40 cellular contexts compared by ENCODE assay signal in the genomic region with DNA sequence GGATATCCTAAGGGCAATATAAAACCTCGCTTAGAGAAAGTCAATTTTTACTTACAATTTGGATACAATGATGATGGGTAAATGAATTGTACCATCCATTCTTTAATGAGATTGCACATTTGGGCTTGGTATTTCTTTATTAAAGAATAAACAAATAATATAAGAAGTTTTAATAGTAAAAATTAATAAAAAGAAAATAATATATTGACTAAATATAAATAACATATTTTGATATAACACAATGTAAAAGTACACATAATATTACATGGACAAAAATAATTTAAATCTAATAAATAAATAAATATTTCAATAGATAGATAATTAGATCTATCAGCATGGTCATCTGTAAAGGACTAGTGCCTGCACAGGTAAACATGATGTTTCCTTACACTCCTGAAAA. TPM values are rescaled to one million over a fixed set of nuclear protein-coding genes. Genes with fewer than 3 reads are reported as not detected.
"Had no signal": no experiment of that assay in that cellular context is flagged by ENCODE, and none has a peak within 500 bp of the region (broad histone marks: within the 10 kb centered on the region; RNA-seq: fewer than 3 reads in every experiment).

No MANE protein-coding gene starts in this region.

- H3K36me3 Mint-ChIP-seq: activated CD4-positive, alpha-beta memory T cell treated with anti-CD3 and anti-CD28 coated beads for 36 hours; activated naive CD4-positive, alpha-beta T cell treated with anti-CD3 and anti-CD28 coated beads, Interleukin-2, amount 50 U/mL, for 72 hours; activated naive CD8-positive, alpha-beta T cell treated with anti-CD3 and anti-CD28 coated beads for 36 hours; brain had no signal

- FAIRE-seq: bronchial epithelial cell had no signal

- H3K9me3 Mint-ChIP-seq: activated B cell treated with CpG ODN at 0.5 μM for 24 hours; activated CD4-positive, alpha-beta memory T cell treated with anti-CD3 and anti-CD28 coated beads for 36 hours; activated CD8-positive, alpha-beta T cell treated with anti-CD3 and anti-CD28 coated beads for 36 hours; activated naive CD4-positive, alpha-beta T cell treated with anti-CD3 and anti-CD28 coated beads, Interleukin-2, amount 50 U/mL, for 72 hours; activated T-cell treated with anti-CD3 and anti-CD28 coated beads, Interleukin-2, amount 50 U/mL, for 4 hours; activated T-cell treated with anti-CD3 and anti-CD28 coated beads, Interleukin-2, amount 50 U/mL, for 72 hours; activated T-helper 1 cell treated with anti-CD3 and anti-CD28 coated beads, Interleukin-12 subunit alpha, Interleukin-12 subunit beta, Interleukin-2, Interleukin-4 antibody, amounts not matched to agents 30 ng/mL and 10 ng/mL and 1 ng/mL, durations not matched to agents 14 hours and 24 hours and 36 hours; activated T-helper 17 cell treated with anti-CD3 and anti-CD28 coated beads, Interleukin-2, amount 50 U/mL, for 72 hours; central memory CD8-positive, alpha-beta T cell; T-helper 1 cell treated with Interleukin-12 subunit alpha and Interleukin-12 subunit beta and Interleukin-4 antibody, amounts not matched to agents 30 μg/mL and 1 μg/mL, for 36 hours had no signal

- ATAC-seq: activated CD8-positive, alpha-beta T cell treated with anti-CD3 and anti-CD28 coated beads for 36 hours; activated naive CD4-positive, alpha-beta T cell treated with anti-CD3 and anti-CD28 coated beads, Interleukin-2, amount 50 U/mL, for 72 hours; activated T-cell treated with anti-CD3 and anti-CD28 coated beads, Interleukin-2, amount 50 U/mL, for 4 hours; activated T-cell treated with anti-CD3 and anti-CD28 coated beads, Interleukin-2, amount 50 U/mL, for 72 hours; activated T-helper 17 cell treated with anti-CD3 and anti-CD28 coated beads, Interleukin-2, amount 50 U/mL, for 72 hours had no signal

- H3K4me1 Mint-ChIP-seq: activated B cell treated with CpG ODN at 0.5 μM for 24 hours, brain had no signal

- H3K9me3 ChIP-seq: adrenal gland, ascending aorta had no signal

- H3K36me3 ChIP-seq: adrenal gland, ascending aorta, cardiac muscle cell, WERI-Rb-1 had no signal

- H3K27me3 Mint-ChIP-seq: activated CD8-positive, alpha-beta T cell treated with anti-CD3 and anti-CD28 coated beads for 36 hours; activated naive CD8-positive, alpha-beta T cell treated with anti-CD3 and anti-CD28 coated beads for 36 hours; activated T-helper 17 cell treated with anti-CD3 and anti-CD28 coated beads, Interleukin-2, amount 50 U/mL, for 72 hours; brain had no signal

- H3K4me3 ChIP-seq: adrenal gland, ascending aorta, cardiac muscle cell had no signal

- H3K4me3 Mint-ChIP-seq: activated B cell treated with CpG ODN at 0.5 μM for 24 hours; activated CD4-positive, alpha-beta memory T cell treated with anti-CD3 and anti-CD28 coated beads for 36 hours; activated CD4-positive, alpha-beta T cell treated with anti-CD3 and anti-CD28 coated beads, Interleukin-2, amount 10 ng/mL, durations not matched to agents 24 days and 14 days; activated CD8-positive, alpha-beta T cell treated with anti-CD3 and anti-CD28 coated beads for 36 hours; activated naive CD4-positive, alpha-beta T cell treated with anti-CD3 and anti-CD28 coated beads for 36 hours; activated naive CD8-positive, alpha-beta T cell treated with anti-CD3 and anti-CD28 coated beads for 36 hours; activated T-cell treated with anti-CD3 and anti-CD28 coated beads, Interleukin-2, amount 50 U/mL, for 4 hours; activated T-cell treated with anti-CD3 and anti-CD28 coated beads, Interleukin-2, amount 50 U/mL, for 72 hours; activated T-helper 1 cell treated with anti-CD3 and anti-CD28 coated beads, Interleukin-12 subunit alpha, Interleukin-12 subunit beta, Interleukin-2, Interleukin-4 antibody, amounts not matched to agents 30 ng/mL and 10 ng/mL and 1 ng/mL, durations not matched to agents 14 hours and 24 hours and 36 hours; activated T-helper 17 cell treated with anti-CD3 and anti-CD28 coated beads, Interleukin-2, amount 50 U/mL, for 72 hours; brain; central memory CD8-positive, alpha-beta T cell; T-helper 1 cell treated with Interleukin-12 subunit alpha and Interleukin-12 subunit beta and Interleukin-4 antibody, amounts not matched to agents 30 μg/mL and 1 μg/mL, for 36 hours; T-helper 2 cell treated with Interferon-gamma antibody and Interleukin-4, amounts not matched to agents 5 μg/mL and 100 μg/mL, for 36 hours had no signal

- H3K4me1 ChIP-seq: adrenal gland, ascending aorta had no signal

- DNase-seq: activated B cell treated with CpG ODN at 0.5 μM for 24 hours; activated CD4-positive, alpha-beta memory T cell treated with anti-CD3 and anti-CD28 coated beads for 36 hours; activated CD4-positive, alpha-beta T cell treated with anti-CD3 and anti-CD28 coated beads for 4 hours; activated CD4-positive, alpha-beta T cell treated with anti-CD3 and anti-CD28 coated beads, Interleukin-2, amount 10 ng/mL, durations not matched to agents 24 days and 14 days; activated CD4-positive, alpha-beta T cell treated with anti-CD3 and anti-CD28 coated beads, Interleukin-2, amount 50 U/mL, for 1 hour; activated CD4-positive, alpha-beta T cell treated with anti-CD3 and anti-CD28 coated beads, Interleukin-2, amount 50 U/mL, for 4 hours; activated CD4-positive, CD25-positive, alpha-beta regulatory T cell treated with anti-CD3 and anti-CD28 coated beads, Interleukin-2, amount 50 U/mL, for 72 hours; activated CD8-positive, alpha-beta memory T cell treated with anti-CD3 and anti-CD28 coated beads, Interleukin-2, amount 50 U/mL, for 4 hours; activated CD8-positive, alpha-beta T cell treated with anti-CD3 and anti-CD28 coated beads for 36 hours; activated effector memory CD4-positive, alpha-beta T cell treated with anti-CD3 and anti-CD28 coated beads, Interleukin-2, amount 50 U/mL, for 16 hours; activated gamma-delta T cell treated with Interleukin-2 at 50 U/mL for 16 hours; activated naive CD4-positive, alpha-beta T cell; activated naive CD4-positive, alpha-beta T cell treated with anti-CD3 and anti-CD28 coated beads for 36 hours; activated naive CD4-positive, alpha-beta T cell treated with anti-CD3 and anti-CD28 coated beads, Interleukin-2, amount 50 U/mL, for 16 hours; activated naive CD8-positive, alpha-beta T cell treated with anti-CD3 and anti-CD28 coated beads for 36 hours; activated T-cell treated with anti-CD3 and anti-CD28 coated beads for 4 hours; activated T-cell treated with anti-CD3 and anti-CD28 coated beads, Interleukin-2, amount 50 U/mL, for 1 hour; activated T-cell treated with anti-CD3 and anti-CD28 coated beads, Interleukin-2, amount 50 U/mL, for 4 hours; activated T-cell treated with anti-CD3 and anti-CD28 coated beads, Interleukin-2, amount 50 U/mL, for 72 hours; adrenal gland; amygdala; anterior cingulate cortex; caudate nucleus; cerebellar nuclear complex; T-helper 1 cell; T-helper 2 cell; T-helper 9 cell; WERI-Rb-1 had no signal

- H3K27me3 ChIP-seq: adrenal gland, ascending aorta, cardiac muscle cell had no signal

- H3K27ac ChIP-seq: adrenal gland, ascending aorta, cardiac muscle cell, WERI-Rb-1 had no signal

- H3K27ac Mint-ChIP-seq: activated B cell treated with CpG ODN at 0.5 μM for 24 hours; activated CD4-positive, alpha-beta memory T cell treated with anti-CD3 and anti-CD28 coated beads for 36 hours; activated CD4-positive, alpha-beta T cell treated with anti-CD3 and anti-CD28 coated beads, Interleukin-2, amount 10 ng/mL, durations not matched to agents 24 days and 14 days; activated CD8-positive, alpha-beta T cell treated with anti-CD3 and anti-CD28 coated beads for 36 hours; activated naive CD4-positive, alpha-beta T cell treated with anti-CD3 and anti-CD28 coated beads for 36 hours; activated naive CD4-positive, alpha-beta T cell treated with anti-CD3 and anti-CD28 coated beads, Interleukin-2, amount 50 U/mL, for 72 hours; activated naive CD8-positive, alpha-beta T cell treated with anti-CD3 and anti-CD28 coated beads for 36 hours; activated T-cell treated with anti-CD3 and anti-CD28 coated beads, Interleukin-2, amount 50 U/mL, for 72 hours; activated T-helper 1 cell treated with anti-CD3 and anti-CD28 coated beads, Interleukin-12 subunit alpha, Interleukin-12 subunit beta, Interleukin-2, Interleukin-4 antibody, amounts not matched to agents 30 ng/mL and 10 ng/mL and 1 ng/mL, durations not matched to agents 14 hours and 24 hours and 36 hours; activated T-helper 17 cell treated with anti-CD3 and anti-CD28 coated beads, Interleukin-2, amount 50 U/mL, for 72 hours; brain; T-helper 1 cell treated with Interleukin-12 subunit alpha and Interleukin-12 subunit beta and Interleukin-4 antibody, amounts not matched to agents 30 μg/mL and 1 μg/mL, for 36 hours; T-helper 2 cell treated with Interferon-gamma antibody and Interleukin-4, amounts not matched to agents 5 μg/mL and 100 μg/mL, for 36 hours had no signal

RNA-seq across cellular contexts. Expression of gene IFNA21, which starts 0.9 kb away (rescaled TPM):
- total RNA-seq: activated B cell treated with CpG ODN at 0.5 μM for 24 hours; activated CD4-positive, alpha-beta memory T cell treated with anti-CD3 and anti-CD28 coated beads for 36 hours; activated CD4-positive, alpha-beta T cell treated with anti-CD3 and anti-CD28 coated beads, Interleukin-2, amount 10 ng/mL, durations not matched to agents 24 days and 14 days; activated CD8-positive, alpha-beta memory T cell treated with anti-CD3 and anti-CD28 coated beads for 36 hours; activated CD8-positive, alpha-beta T cell treated with anti-CD3 and anti-CD28 coated beads for 36 hours; activated naive CD4-positive, alpha-beta T cell treated with anti-CD3 and anti-CD28 coated beads for 36 hours; activated naive CD4-positive, alpha-beta T cell treated with anti-CD3 and anti-CD28 coated beads, Interleukin-2, amount 50 U/mL, for 72 hours; activated naive CD8-positive, alpha-beta T cell treated with anti-CD3 and anti-CD28 coated beads for 36 hours; activated T-cell treated with anti-CD3 and anti-CD28 coated beads, Interleukin-2, amount 50 U/mL, for 4 hours; activated T-cell treated with anti-CD3 and anti-CD28 coated beads, Interleukin-2, amount 50 U/mL, for 72 hours; activated T-helper 1 cell treated with anti-CD3 and anti-CD28 coated beads, Interleukin-12 subunit alpha, Interleukin-12 subunit beta, Interleukin-2, Interleukin-4 antibody, amounts not matched to agents 30 ng/mL and 10 ng/mL and 1 ng/mL, durations not matched to agents 14 hours and 24 hours and 36 hours; activated T-helper 17 cell treated with anti-CD3 and anti-CD28 coated beads, Interleukin-2, amount 50 U/mL, for 72 hours; adrenal gland; ascending aorta; bronchial epithelial cell; cardiac muscle cell; chondrocyte had no signal
- polyA plus RNA-seq: adrenal gland, cardiac muscle cell had no signal

RNA-seq across cellular contexts. Expression of gene IFNA4, which starts 21.9 kb away (rescaled TPM):
- total RNA-seq: activated B cell treated with CpG ODN at 0.5 μM for 24 hours; activated CD4-positive, alpha-beta memory T cell treated with anti-CD3 and anti-CD28 coated beads for 36 hours; activated CD4-positive, alpha-beta T cell treated with anti-CD3 and anti-CD28 coated beads, Interleukin-2, amount 10 ng/mL, durations not matched to agents 24 days and 14 days; activated CD8-positive, alpha-beta memory T cell treated with anti-CD3 and anti-CD28 coated beads for 36 hours; activated CD8-positive, alpha-beta T cell treated with anti-CD3 and anti-CD28 coated beads for 36 hours; activated naive CD4-positive, alpha-beta T cell treated with anti-CD3 and anti-CD28 coated beads for 36 hours; activated naive CD4-positive, alpha-beta T cell treated with anti-CD3 and anti-CD28 coated beads, Interleukin-2, amount 50 U/mL, for 72 hours; activated naive CD8-positive, alpha-beta T cell treated with anti-CD3 and anti-CD28 coated beads for 36 hours; activated T-cell treated with anti-CD3 and anti-CD28 coated beads, Interleukin-2, amount 50 U/mL, for 4 hours; activated T-cell treated with anti-CD3 and anti-CD28 coated beads, Interleukin-2, amount 50 U/mL, for 72 hours; activated T-helper 1 cell treated with anti-CD3 and anti-CD28 coated beads, Interleukin-12 subunit alpha, Interleukin-12 subunit beta, Interleukin-2, Interleukin-4 antibody, amounts not matched to agents 30 ng/mL and 10 ng/mL and 1 ng/mL, durations not matched to agents 14 hours and 24 hours and 36 hours; activated T-helper 17 cell treated with anti-CD3 and anti-CD28 coated beads, Interleukin-2, amount 50 U/mL, for 72 hours; adrenal gland; ascending aorta; bronchial epithelial cell; cardiac muscle cell; chondrocyte had no signal
- polyA plus RNA-seq: adrenal gland, cardiac muscle cell had no signal

RNA-seq across cellular contexts. Expression of gene IFNW1, which starts 23.9 kb away (rescaled TPM):
- total RNA-seq: activated B cell treated with CpG ODN at 0.5 μM for 24 hours; activated CD4-positive, alpha-beta memory T cell treated with anti-CD3 and anti-CD28 coated beads for 36 hours; activated CD4-positive, alpha-beta T cell treated with anti-CD3 and anti-CD28 coated beads, Interleukin-2, amount 10 ng/mL, durations not matched to agents 24 days and 14 days; activated CD8-positive, alpha-beta memory T cell treated with anti-CD3 and anti-CD28 coated beads for 36 hours; activated CD8-positive, alpha-beta T cell treated with anti-CD3 and anti-CD28 coated beads for 36 hours; activated naive CD4-positive, alpha-beta T cell treated with anti-CD3 and anti-CD28 coated beads for 36 hours; activated naive CD4-positive, alpha-beta T cell treated with anti-CD3 and anti-CD28 coated beads, Interleukin-2, amount 50 U/mL, for 72 hours; activated T-cell treated with anti-CD3 and anti-CD28 coated beads, Interleukin-2, amount 50 U/mL, for 4 hours; activated T-cell treated with anti-CD3 and anti-CD28 coated beads, Interleukin-2, amount 50 U/mL, for 72 hours; activated T-helper 1 cell treated with anti-CD3 and anti-CD28 coated beads, Interleukin-12 subunit alpha, Interleukin-12 subunit beta, Interleukin-2, Interleukin-4 antibody, amounts not matched to agents 30 ng/mL and 10 ng/mL and 1 ng/mL, durations not matched to agents 14 hours and 24 hours and 36 hours; activated T-helper 17 cell treated with anti-CD3 and anti-CD28 coated beads, Interleukin-2, amount 50 U/mL, for 72 hours; adrenal gland; ascending aorta; bronchial epithelial cell; cardiac muscle cell; chondrocyte had no signal
- polyA plus RNA-seq: adrenal gland, cardiac muscle cell had no signal

RNA-seq across cellular contexts. Expression of gene IFNA7, which starts 36.5 kb away (rescaled TPM):
- total RNA-seq: activated B cell treated with CpG ODN at 0.5 μM for 24 hours; activated CD4-positive, alpha-beta memory T cell treated with anti-CD3 and anti-CD28 coated beads for 36 hours; activated CD4-positive, alpha-beta T cell treated with anti-CD3 and anti-CD28 coated beads, Interleukin-2, amount 10 ng/mL, durations not matched to agents 24 days and 14 days; activated CD8-positive, alpha-beta memory T cell treated with anti-CD3 and anti-CD28 coated beads for 36 hours; activated CD8-positive, alpha-beta T cell treated with anti-CD3 and anti-CD28 coated beads for 36 hours; activated naive CD4-positive, alpha-beta T cell treated with anti-CD3 and anti-CD28 coated beads for 36 hours; activated naive CD4-positive, alpha-beta T cell treated with anti-CD3 and anti-CD28 coated beads, Interleukin-2, amount 50 U/mL, for 72 hours; activated naive CD8-positive, alpha-beta T cell treated with anti-CD3 and anti-CD28 coated beads for 36 hours; activated T-cell treated with anti-CD3 and anti-CD28 coated beads, Interleukin-2, amount 50 U/mL, for 4 hours; activated T-cell treated with anti-CD3 and anti-CD28 coated beads, Interleukin-2, amount 50 U/mL, for 72 hours; activated T-helper 1 cell treated with anti-CD3 and anti-CD28 coated beads, Interleukin-12 subunit alpha, Interleukin-12 subunit beta, Interleukin-2, Interleukin-4 antibody, amounts not matched to agents 30 ng/mL and 10 ng/mL and 1 ng/mL, durations not matched to agents 14 hours and 24 hours and 36 hours; activated T-helper 17 cell treated with anti-CD3 and anti-CD28 coated beads, Interleukin-2, amount 50 U/mL, for 72 hours; adrenal gland; ascending aorta; bronchial epithelial cell; cardiac muscle cell; chondrocyte had no signal
- polyA plus RNA-seq: adrenal gland, cardiac muscle cell had no signal

RNA-seq across cellular contexts. Expression of gene IFNA10, which starts 41.4 kb away (rescaled TPM):
- total RNA-seq: activated B cell treated with CpG ODN at 0.5 μM for 24 hours; activated CD4-positive, alpha-beta memory T cell treated with anti-CD3 and anti-CD28 coated beads for 36 hours; activated CD4-positive, alpha-beta T cell treated with anti-CD3 and anti-CD28 coated beads, Interleukin-2, amount 10 ng/mL, durations not matched to agents 24 days and 14 days; activated CD8-positive, alpha-beta memory T cell treated with anti-CD3 and anti-CD28 coated beads for 36 hours; activated CD8-positive, alpha-beta T cell treated with anti-CD3 and anti-CD28 coated beads for 36 hours; activated naive CD4-positive, alpha-beta T cell treated with anti-CD3 and anti-CD28 coated beads for 36 hours; activated naive CD4-positive, alpha-beta T cell treated with anti-CD3 and anti-CD28 coated beads, Interleukin-2, amount 50 U/mL, for 72 hours; activated naive CD8-positive, alpha-beta T cell treated with anti-CD3 and anti-CD28 coated beads for 36 hours; activated T-cell treated with anti-CD3 and anti-CD28 coated beads, Interleukin-2, amount 50 U/mL, for 4 hours; activated T-cell treated with anti-CD3 and anti-CD28 coated beads, Interleukin-2, amount 50 U/mL, for 72 hours; activated T-helper 1 cell treated with anti-CD3 and anti-CD28 coated beads, Interleukin-12 subunit alpha, Interleukin-12 subunit beta, Interleukin-2, Interleukin-4 antibody, amounts not matched to agents 30 ng/mL and 10 ng/mL and 1 ng/mL, durations not matched to agents 14 hours and 24 hours and 36 hours; activated T-helper 17 cell treated with anti-CD3 and anti-CD28 coated beads, Interleukin-2, amount 50 U/mL, for 72 hours; adrenal gland; ascending aorta; bronchial epithelial cell; cardiac muscle cell; chondrocyte had no signal
- polyA plus RNA-seq: adrenal gland, cardiac muscle cell had no signal
